Comparison of ENCODE assay signal across 35 cellular contexts in genomic region chr7:23941551-23941950, GRCh38.
"Had no signal": no experiment of that assay in that cellular context is flagged by ENCODE, and none has a peak within 500 bp of the region (broad histone marks: within the 10 kb centered on the region; RNA-seq: fewer than 3 reads in every experiment).

No MANE protein-coding gene starts in this region.

- FAIRE-seq: TTC549 had no signal

- H3K4me1 ChIP-seq: adrenal gland, ascending aorta had no signal

- DNase-seq: activated B cell treated with CpG ODN at 0.5 μM for 24 hours; activated CD4-positive, alpha-beta memory T cell treated with anti-CD3 and anti-CD28 coated beads for 36 hours; activated CD4-positive, alpha-beta T cell treated with anti-CD3 and anti-CD28 coated beads for 4 hours; activated CD4-positive, alpha-beta T cell treated with anti-CD3 and anti-CD28 coated beads, Interleukin-2, amount 10 ng/mL, durations not matched to agents 24 days and 14 days; activated CD4-positive, alpha-beta T cell treated with anti-CD3 and anti-CD28 coated beads, Interleukin-2, amount 50 U/mL, for 1 hour; activated CD4-positive, alpha-beta T cell treated with anti-CD3 and anti-CD28 coated beads, Interleukin-2, amount 50 U/mL, for 4 hours; activated CD4-positive, CD25-positive, alpha-beta regulatory T cell treated with anti-CD3 and anti-CD28 coated beads, Interleukin-2, amount 50 U/mL, for 72 hours; activated CD8-positive, alpha-beta memory T cell treated with anti-CD3 and anti-CD28 coated beads, Interleukin-2, amount 50 U/mL, for 4 hours; activated CD8-positive, alpha-beta T cell treated with anti-CD3 and anti-CD28 coated beads for 36 hours; activated effector memory CD4-positive, alpha-beta T cell treated with anti-CD3 and anti-CD28 coated beads, Interleukin-2, amount 50 U/mL, for 16 hours; activated gamma-delta T cell treated with Interleukin-2 at 50 U/mL for 16 hours; activated naive CD4-positive, alpha-beta T cell; activated naive CD4-positive, alpha-beta T cell treated with anti-CD3 and anti-CD28 coated beads for 36 hours; activated naive CD4-positive, alpha-beta T cell treated with anti-CD3 and anti-CD28 coated beads, Interleukin-2, amount 50 U/mL, for 16 hours; activated naive CD8-positive, alpha-beta T cell treated with anti-CD3 and anti-CD28 coated beads for 36 hours; activated T-cell treated with anti-CD3 and anti-CD28 coated beads for 4 hours; activated T-cell treated with anti-CD3 and anti-CD28 coated beads, Interleukin-2, amount 50 U/mL, for 1 hour; activated T-cell treated with anti-CD3 and anti-CD28 coated beads, Interleukin-2, amount 50 U/mL, for 4 hours; activated T-cell treated with anti-CD3 and anti-CD28 coated beads, Interleukin-2, amount 50 U/mL, for 72 hours; adrenal gland; amygdala; anterior cingulate cortex; central memory CD4-positive, alpha-beta T cell; T-helper 1 cell; T-helper 2 cell; T-helper 9 cell had no signal

- H3K36me3 Mint-ChIP-seq: activated CD4-positive, alpha-beta memory T cell treated with anti-CD3 and anti-CD28 coated beads for 36 hours; activated naive CD8-positive, alpha-beta T cell treated with anti-CD3 and anti-CD28 coated beads for 36 hours; brain had no signal

- H3K9me3 ChIP-seq: adrenal gland, ascending aorta had no signal

- H3K4me3 Mint-ChIP-seq: activated B cell treated with CpG ODN at 0.5 μM for 24 hours; activated CD4-positive, alpha-beta memory T cell treated with anti-CD3 and anti-CD28 coated beads for 36 hours; activated CD4-positive, alpha-beta T cell treated with anti-CD3 and anti-CD28 coated beads, Interleukin-2, amount 10 ng/mL, durations not matched to agents 24 days and 14 days; activated CD8-positive, alpha-beta T cell treated with anti-CD3 and anti-CD28 coated beads for 36 hours; activated naive CD4-positive, alpha-beta T cell treated with anti-CD3 and anti-CD28 coated beads for 36 hours; activated naive CD8-positive, alpha-beta T cell treated with anti-CD3 and anti-CD28 coated beads for 36 hours; activated T-cell treated with anti-CD3 and anti-CD28 coated beads, Interleukin-2, amount 50 U/mL, for 4 hours; activated T-cell treated with anti-CD3 and anti-CD28 coated beads, Interleukin-2, amount 50 U/mL, for 72 hours; activated T-helper 1 cell treated with anti-CD3 and anti-CD28 coated beads, Interleukin-12 subunit alpha, Interleukin-12 subunit beta, Interleukin-2, Interleukin-4 antibody, amounts not matched to agents 30 ng/mL and 10 ng/mL and 1 ng/mL, durations not matched to agents 14 hours and 24 hours and 36 hours; activated T-helper 17 cell treated with anti-CD3 and anti-CD28 coated beads, Interleukin-2, amount 50 U/mL, for 72 hours; brain; T-helper 1 cell treated with Interleukin-12 subunit alpha and Interleukin-12 subunit beta and Interleukin-4 antibody, amounts not matched to agents 30 μg/mL and 1 μg/mL, for 36 hours; T-helper 2 cell treated with Interferon-gamma antibody and Interleukin-4, amounts not matched to agents 5 μg/mL and 100 μg/mL, for 36 hours had no signal

- H3K27ac Mint-ChIP-seq: activated B cell treated with CpG ODN at 0.5 μM for 24 hours; activated CD4-positive, alpha-beta memory T cell treated with anti-CD3 and anti-CD28 coated beads for 36 hours; activated CD4-positive, alpha-beta T cell treated with anti-CD3 and anti-CD28 coated beads, Interleukin-2, amount 10 ng/mL, durations not matched to agents 24 days and 14 days; activated CD8-positive, alpha-beta T cell treated with anti-CD3 and anti-CD28 coated beads for 36 hours; activated naive CD4-positive, alpha-beta T cell treated with anti-CD3 and anti-CD28 coated beads for 36 hours; activated naive CD4-positive, alpha-beta T cell treated with anti-CD3 and anti-CD28 coated beads, Interleukin-2, amount 50 U/mL, for 72 hours; activated naive CD8-positive, alpha-beta T cell treated with anti-CD3 and anti-CD28 coated beads for 36 hours; activated T-cell treated with anti-CD3 and anti-CD28 coated beads, Interleukin-2, amount 50 U/mL, for 72 hours; activated T-helper 1 cell treated with anti-CD3 and anti-CD28 coated beads, Interleukin-12 subunit alpha, Interleukin-12 subunit beta, Interleukin-2, Interleukin-4 antibody, amounts not matched to agents 30 ng/mL and 10 ng/mL and 1 ng/mL, durations not matched to agents 14 hours and 24 hours and 36 hours; activated T-helper 17 cell treated with anti-CD3 and anti-CD28 coated beads, Interleukin-2, amount 50 U/mL, for 72 hours; brain; T-helper 1 cell treated with Interleukin-12 subunit alpha and Interleukin-12 subunit beta and Interleukin-4 antibody, amounts not matched to agents 30 μg/mL and 1 μg/mL, for 36 hours; T-helper 2 cell treated with Interferon-gamma antibody and Interleukin-4, amounts not matched to agents 5 μg/mL and 100 μg/mL, for 36 hours had no signal

- H3K4me3 ChIP-seq: adrenal gland, ascending aorta had no signal

- H3K27me3 ChIP-seq: adrenal gland, ascending aorta had no signal

- H3K27ac ChIP-seq: adrenal gland, ascending aorta, VCaP had no signal

- H3K9me3 Mint-ChIP-seq: activated CD4-positive, alpha-beta memory T cell treated with anti-CD3 and anti-CD28 coated beads for 36 hours; activated CD4-positive, alpha-beta T cell treated with anti-CD3 and anti-CD28 coated beads, Interleukin-2, amount 10 ng/mL, durations not matched to agents 24 days and 14 days; activated naive CD4-positive, alpha-beta T cell treated with anti-CD3 and anti-CD28 coated beads for 36 hours; activated T-helper 1 cell treated with anti-CD3 and anti-CD28 coated beads, Interleukin-12 subunit alpha, Interleukin-12 subunit beta, Interleukin-2, Interleukin-4 antibody, amounts not matched to agents 30 ng/mL and 10 ng/mL and 1 ng/mL, durations not matched to agents 14 hours and 24 hours and 36 hours had no signal

- ATAC-seq: activated CD8-positive, alpha-beta T cell treated with anti-CD3 and anti-CD28 coated beads for 36 hours; activated naive CD4-positive, alpha-beta T cell treated with anti-CD3 and anti-CD28 coated beads, Interleukin-2, amount 50 U/mL, for 72 hours; activated T-cell treated with anti-CD3 and anti-CD28 coated beads, Interleukin-2, amount 50 U/mL, for 4 hours; activated T-cell treated with anti-CD3 and anti-CD28 coated beads, Interleukin-2, amount 50 U/mL, for 72 hours; activated T-helper 17 cell treated with anti-CD3 and anti-CD28 coated beads, Interleukin-2, amount 50 U/mL, for 72 hours had no signal

- H3K36me3 ChIP-seq: adrenal gland, ascending aorta had no signal

- H3K4me1 Mint-ChIP-seq: activated B cell treated with CpG ODN at 0.5 μM for 24 hours; activated CD4-positive, alpha-beta T cell treated with anti-CD3 and anti-CD28 coated beads, Interleukin-2, amount 10 ng/mL, durations not matched to agents 24 days and 14 days; activated naive CD8-positive, alpha-beta T cell treated with anti-CD3 and anti-CD28 coated beads for 36 hours; activated T-helper 17 cell treated with anti-CD3 and anti-CD28 coated beads, Interleukin-2, amount 50 U/mL, for 72 hours; brain had no signal
